ENCODE assay signal across 12 cellular contexts in genomic region chr1:15088146-15089025, GRCh38.
DNase-seq lines count a peak whose midpoint lies in the region; ATAC-seq and TF ChIP-seq lines count a peak whose summit lies in the region.
"Had no signal": no experiment of that assay in that cellular context is flagged by ENCODE, and none has a peak within 500 bp of the region (broad histone marks: within the 10 kb centered on the region; RNA-seq: fewer than 3 reads in every experiment).

No MANE protein-coding gene starts in this region.

- no peaks in the 10 kb centered on the region for H4K20me1 ChIP-seq in hepatocyte (ENCODE audit: insufficient read depth, poor library complexity, severe bottlenecking)

- H3K4me1 ChIP-seq in hepatocyte (ENCODE audit: insufficient read depth): peaks cover 43% of the 10 kb centered on the region

- H3K9me2 ChIP-seq in hepatocyte (replicated peaks; ENCODE audit: insufficient read depth): no peaks in the 10 kb centered on the region

- no peaks in the 10 kb centered on the region for H3K79me2 ChIP-seq in hepatocyte

- H3K36me3 ChIP-seq in hepatocyte (replicated peaks; ENCODE audit: insufficient read depth, low read depth): no peaks in the 10 kb centered on the region
- H3K36me3 ChIP-seq: brain microvascular endothelial cell had no signal

- no peaks in the 10 kb centered on the region for H3K27me3 ChIP-seq in hepatocyte
- H3K27me3 ChIP-seq: brain microvascular endothelial cell had no signal

- WGBS in hepatocyte (ENCODE audit: low lambda C conversion rate, missing lambda C conversion rate): 45% methylated on average over 18 of the region's 20 CpGs

- H3K27ac ChIP-seq in hepatocyte: peak overlapping the region; percentile 91
- H3K27ac ChIP-seq: brain microvascular endothelial cell had no signal

- H3K4me2 ChIP-seq in hepatocyte: peak overlapping the region; percentile 68

- no peaks in the 10 kb centered on the region for H3K9me3 ChIP-seq in hepatocyte (ENCODE audit: low read depth)

- peak; percentile 63 for DNase-seq in AG08396 (ENCODE audit: low spot score)
- DNase-seq in astrocyte of the hippocampus (ENCODE audit: low read depth, low spot score): peak; percentile 70
- peak; percentile 32 for DNase-seq in hepatocyte (ENCODE audit: low spot score)
- DNase-seq in posterior vena cava (ENCODE audit: low spot score): peak; percentile 64
- no peak for DNase-seq in DMS79 (lab: John Stamatoyannopoulos, UW)
- DNase-seq: activated CD4-positive, alpha-beta T cell treated with anti-CD3 and anti-CD28 coated beads, Interleukin-2, amount 10 ng/mL, durations not matched to agents 7 days and 5 days; brain microvascular endothelial cell; NCI-H446 had no signal

- intact Hi-C loops in posterior vena cava (cut with DNase I): no loop called here

- H2AFZ ChIP-seq in hepatocyte: peak overlapping the region; percentile 34

- no peak for TF ChIP-seq CTCF in hepatocyte (IDR thresholded peaks at IDR 0.05; ENCODE audit: poor library complexity)

- H3K4me3 ChIP-seq in hepatocyte: no peak overlapping the region
- H3K4me3 ChIP-seq: skin epidermis had no signal

- ATAC-seq in HG02852 (IDR thresholded peaks at IDR 0.05; ENCODE audit: unreplicated experiment) (no peak), HG03159 (IDR thresholded peaks at IDR 0.05; ENCODE audit: unreplicated experiment) (no peak), GM19455 (IDR thresholded peaks at IDR 0.05; ENCODE audit: unreplicated experiment) (no peak)
